ENCODE assay signal across 23 cellular contexts in the genomic region with DNA sequence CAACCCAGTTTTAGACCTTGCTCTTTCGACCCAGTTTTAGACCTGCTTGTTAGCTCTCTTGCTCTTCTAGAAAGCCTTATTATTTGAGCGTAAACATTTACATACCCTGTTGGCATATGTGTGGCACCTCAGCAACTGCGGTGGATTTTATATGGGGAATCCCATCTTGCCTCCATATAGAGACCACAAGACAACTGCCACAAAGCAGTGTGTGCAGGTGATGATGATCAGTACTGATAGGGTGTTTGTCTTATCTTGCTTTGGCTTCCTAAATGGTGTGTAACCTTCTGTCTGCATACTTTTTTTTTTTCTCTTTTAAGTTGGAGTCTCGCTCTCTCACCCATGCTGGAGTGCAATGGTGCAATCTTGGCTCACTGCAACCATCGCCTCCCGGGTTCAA.
"Had no signal": no experiment of that assay in that cellular context is flagged by ENCODE, and none has a peak within 500 bp of the region (broad histone marks: within the 10 kb centered on the region; RNA-seq: fewer than 3 reads in every experiment).

No MANE protein-coding gene starts in this region.

- H3K4me1 ChIP-seq: stomach, suprapubic skin, testis, thyroid gland, tibial nerve, transverse colon, upper lobe of left lung, upper lobe of right lung, uterus had no signal

- H3K4me3 ChIP-seq: stomach, suprapubic skin, testis, thoracic aorta, thyroid gland, tibial nerve, transverse colon, upper lobe of left lung, upper lobe of right lung, uterus had no signal

- H3K27me3 ChIP-seq: stomach, suprapubic skin, testis, thyroid gland, tibial nerve, transverse colon, upper lobe of left lung, upper lobe of right lung, uterus had no signal

- H3K27ac ChIP-seq: stomach, suprapubic skin, testis, thoracic aorta, thyroid gland, tibial nerve, transverse colon, upper lobe of left lung, upper lobe of right lung, uterus had no signal

- H3K9me3 ChIP-seq: suprapubic skin, testis, thoracic aorta, thyroid gland, tibial nerve, upper lobe of left lung, upper lobe of right lung, uterus had no signal

- H3K36me3 ChIP-seq: stomach, suprapubic skin, thoracic aorta, thyroid gland, tibial nerve, transverse colon, upper lobe of left lung, upper lobe of right lung, uterus had no signal

- DNase-seq: stimulated activated CD4-positive, alpha-beta T cell treated with anti-CD3 and anti-CD28 coated beads, Interleukin-2, amount 100 ng/mL, for 24 hours; stimulated activated CD4-positive, alpha-beta T cell treated with anti-CD3 and anti-CD28 coated beads, Interleukin-2, amount 100 ng/mL, for 48 hours; stimulated activated CD4-positive, alpha-beta T cell treated with anti-CD3 and anti-CD28 coated beads, Interleukin-4, amount 100 ng/mL, for 1 hour; stimulated activated CD4-positive, alpha-beta T cell treated with anti-CD3 and anti-CD28 coated beads, Interleukin-4, amount 100 ng/mL, for 24 hours; stimulated activated CD4-positive, alpha-beta T cell treated with anti-CD3 and anti-CD28 coated beads, Interleukin-4, amount 100 ng/mL, for 4 hours; stimulated activated CD8-positive, alpha-beta memory T cell treated with anti-CD3 and anti-CD28 coated beads, Interleukin-4, amount 100 ng/mL, for 48 hours; stimulated activated naive B cell treated with anti-CD40 and anti-IgM and Interleukin-4, amounts not matched to agents 10 μg/mL and 1 μg/mL and 100 μg/mL, for 72 hours; stimulated activated naive CD4-positive, alpha-beta T cell; stimulated activated naive CD4-positive, alpha-beta T cell treated with Interleukin-2 at 50 U/mL for 16 hours; stimulated activated naive CD8-positive, alpha-beta T cell treated with anti-CD3 and anti-CD28 coated beads, Interleukin-15, amount 100 ng/mL, for 72 hours; stimulated activated naive CD8-positive, alpha-beta T cell treated with anti-CD3 and anti-CD28 coated beads, Interleukin-15, Interleukin-2, amounts not matched to agents 100 U/mL and 50 U/mL, for 24 hours; stomach; substantia nigra; testis; thyroid gland; transverse colon; trophoblast cell; upper lobe of left lung; upper lobe of right lung; uterus had no signal
